34 cellular contexts compared by ENCODE assay signal in the genomic region with DNA sequence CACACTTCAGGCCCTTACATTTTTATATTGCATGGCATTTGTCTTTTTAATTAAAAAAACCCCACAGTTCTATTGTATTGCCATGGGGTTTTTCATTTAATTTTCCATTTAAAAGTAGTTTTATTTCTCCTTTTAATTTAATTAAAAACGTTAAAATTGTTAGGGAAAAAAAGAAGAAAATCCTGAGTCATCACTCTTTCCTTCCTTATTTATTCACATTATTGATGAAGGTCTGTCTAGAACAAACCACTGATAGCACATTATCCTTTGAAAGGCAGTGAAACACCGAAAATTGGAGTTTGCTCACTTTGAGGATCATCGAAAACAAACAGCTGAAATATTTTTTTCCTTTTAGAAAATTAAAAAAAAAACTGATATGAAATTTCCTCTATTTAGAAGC.
"Had no signal": no experiment of that assay in that cellular context is flagged by ENCODE, and none has a peak within 500 bp of the region (broad histone marks: within the 10 kb centered on the region; RNA-seq: fewer than 3 reads in every experiment).

No MANE protein-coding gene starts in this region.

- H3K4me3 ChIP-seq: MG63 had no signal

- DNase-seq: Kasumi-1, MG63, MM.1S, MV-4-11, NCI-H1048, NCI-H1092, NCI-H1092 treated with DMSO at 0.1 percent for 48 hours, NCI-H1105, NCI-H1105 treated with DMSO at 0.1 percent for 48 hours, NCI-H1417, NCI-H1417 treated with DMSO at 0.1 percent for 48 hours, NCI-H1436, NCI-H1436 treated with DMSO at 0.1 percent for 48 hours, NCI-H146, NCI-H1694, NCI-H1694 treated with DMSO at 0.1 percent for 48 hours, NCI-H187, NCI-H187 treated with DMSO at 0.1 percent for 48 hours, NCI-H1930, NCI-H2029, NCI-H2029 treated with DMSO at 0.1 percent for 48 hours, NCI-H2081, NCI-H2081 treated with DMSO at 0.1 percent for 48 hours, NCI-H2107, NCI-H2171, NCI-H2171 treated with DMSO at 0.1 percent for 48 hours, NCI-H2227 treated with DMSO at 0.1 percent for 48 hours, NCI-H226, NCI-H345, NCI-H446, NCI-H446 treated with DMSO at 0.1 percent for 48 hours, NCI-H510A, NCI-H510A treated with DMSO at 0.1 percent for 48 hours, NCI-H524 treated with DMSO at 0.1 percent for 48 hours had no signal

- H3K9me3 ChIP-seq: MG63 had no signal

- H3K36me3 ChIP-seq: MG63 had no signal

- H3K27me3 ChIP-seq: MG63 had no signal
